ENCODE assay signal across 12 cellular contexts in genomic region chr3:112605285-112605684, GRCh38. TPM values are rescaled to one million over a fixed set of nuclear protein-coding genes. Genes with fewer than 3 reads are reported as not detected.
A peak's percentile ranks its signal among the peaks of the same experiment; 100 is the strongest.
DNase-seq lines count a peak whose midpoint lies in the region; ATAC-seq and TF ChIP-seq lines count a peak whose summit lies in the region.
"Had no signal": no experiment of that assay in that cellular context is flagged by ENCODE, and none has a peak within 500 bp of the region (broad histone marks: within the 10 kb centered on the region; RNA-seq: fewer than 3 reads in every experiment).

No MANE protein-coding gene starts in this region.

- H3K9me3 ChIP-seq in PC-3 (ENCODE audit: low read length) = no peaks in the 10 kb centered on the region

- no peak overlapping the region for H3K27ac ChIP-seq in PC-3 (ENCODE audit: low read length)
- no peak overlapping the region for H3K27ac ChIP-seq in foreskin keratinocyte

- H3K4me2 ChIP-seq in PC-3 (ENCODE audit: low read length) = no peak overlapping the region

- peak; percentile 15 for DNase-seq in activated CD4-positive, alpha-beta memory T cell treated with anti-CD3 and anti-CD28 coated beads for 36 hours
- no peak for DNase-seq in activated CD4-positive, alpha-beta memory T cell treated with anti-CD3 and anti-CD28 coated beads, Interleukin-2, amount 10 ng/mL, durations not matched to agents 7 days and 5 days
- DNase-seq in PC-3 (peak; percentile 35), foreskin keratinocyte (no peak), GM20000 (ENCODE audit: low spot score) (no peak)
- DNase-seq in stimulated activated naive CD8-positive, alpha-beta T cell treated with anti-CD3 and anti-CD28 coated beads, Interleukin-15, amount 100 ng/mL, for 72 hours = peak in 1 of 2 donors; percentile 12
- no peak for DNase-seq in stimulated activated CD4-positive, alpha-beta T cell treated with anti-CD3 and anti-CD28 coated beads, Interleukin-2, amount 100 ng/mL, for 24 hours
- DNase-seq: activated CD4-positive, CD25-positive, alpha-beta regulatory T cell treated with anti-CD3 and anti-CD28 coated beads, Interleukin-2, amount 50 U/mL, for 72 hours; nephron progenitor cell; stimulated activated naive CD4-positive, alpha-beta T cell had no signal

- intact Hi-C loops in activated CD4-positive, alpha-beta memory T cell treated with anti-CD3 and anti-CD28 coated beads for 36 hours (cut with micrococcal nuclease) = no loop called here
- intact Hi-C loops in PC-3 (cut with micrococcal nuclease) = loop anchor here (2.0 kb wide), 1 partner anchor 18 kb away; no protein-coding TSS in a partner anchor

- peaks cover 10% of the 10 kb centered on the region for H3K27me3 Mint-ChIP-seq in activated CD4-positive, alpha-beta memory T cell treated with anti-CD3 and anti-CD28 coated beads for 36 hours
- H3K27me3 Mint-ChIP-seq in activated CD4-positive, alpha-beta memory T cell treated with anti-CD3 and anti-CD28 coated beads, Interleukin-2, amount 10 ng/mL, durations not matched to agents 7 days and 5 days = peaks cover 12% of the 10 kb centered on the region
- H3K27me3 Mint-ChIP-seq in stimulated activated naive CD8-positive, alpha-beta T cell treated with anti-CD3 and anti-CD28 coated beads, Interleukin-15, amount 100 ng/mL, for 72 hours = peaks cover 13% of the 10 kb centered on the region

- CTCF ChIA-PET in activated CD4-positive, alpha-beta memory T cell treated with anti-CD3 and anti-CD28 coated beads for 36 hours (lab: Charles Lee) = interaction anchor here (1.0 kb wide), 1 partner anchor 26 kb away, joined by 3 read pairs; no protein-coding TSS in a partner anchor
- CTCF ChIA-PET in activated CD4-positive, alpha-beta memory T cell treated with anti-CD3 and anti-CD28 coated beads, Interleukin-2, amount 10 ng/mL, durations not matched to agents 7 days and 5 days (lab: Charles Lee) = no interaction called here
- CTCF ChIA-PET in PC-3 (lab: Charles Lee) = no interaction called here

- H3K27me3 ChIP-seq in PC-3 (ENCODE audit: low read length) (no peaks in the 10 kb centered on the region), foreskin keratinocyte (no peaks in the 10 kb centered on the region)

- BruUV-seq in PC-3 (replicated peaks; lab: Mats Ljungman, UMichigan) = no TSS peak

- no peak overlapping the region for H3K9ac ChIP-seq in PC-3 (ENCODE audit: low read length)

- no peak overlapping the region for H3K4me3 ChIP-seq in PC-3 (ENCODE audit: low read length)
- H3K4me3 ChIP-seq: coronary artery had no signal

- H3K27ac Mint-ChIP-seq in activated CD4-positive, alpha-beta memory T cell treated with anti-CD3 and anti-CD28 coated beads for 36 hours = no peak overlapping the region
- H3K27ac Mint-ChIP-seq in activated CD4-positive, alpha-beta memory T cell treated with anti-CD3 and anti-CD28 coated beads, Interleukin-2, amount 10 ng/mL, durations not matched to agents 7 days and 5 days = no peak overlapping the region
- no peak overlapping the region for H3K27ac Mint-ChIP-seq in stimulated activated naive CD8-positive, alpha-beta T cell treated with anti-CD3 and anti-CD28 coated beads, Interleukin-15, amount 100 ng/mL, for 72 hours
- H3K27ac Mint-ChIP-seq: nephron progenitor cell had no signal

- POLR2A ChIA-PET in activated CD4-positive, alpha-beta memory T cell treated with anti-CD3 and anti-CD28 coated beads for 36 hours (lab: Charles Lee) = no interaction called here
- POLR2A ChIA-PET in activated CD4-positive, alpha-beta memory T cell treated with anti-CD3 and anti-CD28 coated beads, Interleukin-2, amount 10 ng/mL, durations not matched to agents 7 days and 5 days (lab: Charles Lee) = no interaction called here
- POLR2A ChIA-PET in PC-3 (lab: Charles Lee; ENCODE audit: unreplicated experiment) = no interaction called here

- no peaks in the 10 kb centered on the region for H3K9me3 Mint-ChIP-seq in activated CD4-positive, alpha-beta memory T cell treated with anti-CD3 and anti-CD28 coated beads for 36 hours
- H3K9me3 Mint-ChIP-seq in activated CD4-positive, alpha-beta memory T cell treated with anti-CD3 and anti-CD28 coated beads, Interleukin-2, amount 10 ng/mL, durations not matched to agents 7 days and 5 days = no peaks in the 10 kb centered on the region
- no peaks in the 10 kb centered on the region for H3K9me3 Mint-ChIP-seq in stimulated activated naive CD8-positive, alpha-beta T cell treated with anti-CD3 and anti-CD28 coated beads, Interleukin-15, amount 100 ng/mL, for 72 hours
- H3K9me3 Mint-ChIP-seq: nephron progenitor cell had no signal

- no peak overlapping the region for H2AFZ ChIP-seq in PC-3 (ENCODE audit: low read length)

- TF ChIP-seq CTCF in PC-3 (conservative IDR thresholded peaks at IDR 0.05; ENCODE audit: low read depth, low read length) (no peak), foreskin keratinocyte (conservative IDR thresholded peaks at IDR 0.05) (no peak), GM20000 (IDR thresholded peaks at IDR 0.05; ENCODE audit: extremely low read depth, missing control alignments) (no peak)

- no peak overlapping the region for H3K4me3 Mint-ChIP-seq in activated CD4-positive, alpha-beta memory T cell treated with anti-CD3 and anti-CD28 coated beads for 36 hours
- no peak overlapping the region for H3K4me3 Mint-ChIP-seq in activated CD4-positive, alpha-beta memory T cell treated with anti-CD3 and anti-CD28 coated beads, Interleukin-2, amount 10 ng/mL, durations not matched to agents 7 days and 5 days
- H3K4me3 Mint-ChIP-seq in stimulated activated naive CD8-positive, alpha-beta T cell treated with anti-CD3 and anti-CD28 coated beads, Interleukin-15, amount 100 ng/mL, for 72 hours = no peak overlapping the region
- H3K4me3 Mint-ChIP-seq: nephron progenitor cell had no signal

- ATAC-seq in PC-3 (no peak; the same call in 1 of the 2 replicates), foreskin keratinocyte (peak; percentile 52), HG03196 (IDR thresholded peaks at IDR 0.05; ENCODE audit: unreplicated experiment) (no peak)
- peak; percentile 72 for ATAC-seq in stimulated activated naive CD8-positive, alpha-beta T cell treated with anti-CD3 and anti-CD28 coated beads, Interleukin-15, amount 100 ng/mL, for 72 hours

- H4K20me1 ChIP-seq in PC-3 (ENCODE audit: low read length) = no peaks in the 10 kb centered on the region

- H3K36me3 Mint-ChIP-seq in activated CD4-positive, alpha-beta memory T cell treated with anti-CD3 and anti-CD28 coated beads for 36 hours = no peaks in the 10 kb centered on the region
- no peaks in the 10 kb centered on the region for H3K36me3 Mint-ChIP-seq in activated CD4-positive, alpha-beta memory T cell treated with anti-CD3 and anti-CD28 coated beads, Interleukin-2, amount 10 ng/mL, durations not matched to agents 7 days and 5 days (ENCODE audit: low read depth)

- no peaks in the 10 kb centered on the region for H3F3A ChIP-seq in PC-3 (ENCODE audit: low read length, unreplicated experiment)

- H3K9me2 ChIP-seq in PC-3 (replicated peaks; ENCODE audit: low read length) = no peaks in the 10 kb centered on the region

- no peaks in the 10 kb centered on the region for H3K36me3 ChIP-seq in PC-3 (ENCODE audit: low read depth, low read length)

- no peaks in the 10 kb centered on the region for H3K79me2 ChIP-seq in PC-3 (ENCODE audit: low read length)

- peaks cover 17% of the 10 kb centered on the region for H3K4me1 Mint-ChIP-seq in activated CD4-positive, alpha-beta memory T cell treated with anti-CD3 and anti-CD28 coated beads for 36 hours (ENCODE audit: low read depth)
- peaks cover 31% of the 10 kb centered on the region for H3K4me1 Mint-ChIP-seq in activated CD4-positive, alpha-beta memory T cell treated with anti-CD3 and anti-CD28 coated beads, Interleukin-2, amount 10 ng/mL, durations not matched to agents 7 days and 5 days
- peaks cover 12% of the 10 kb centered on the region for H3K4me1 Mint-ChIP-seq in stimulated activated naive CD8-positive, alpha-beta T cell treated with anti-CD3 and anti-CD28 coated beads, Interleukin-15, amount 100 ng/mL, for 72 hours

- H3K4me1 ChIP-seq in PC-3 (ENCODE audit: insufficient read depth, low read length) (peaks cover 19% of the 10 kb centered on the region), foreskin keratinocyte (no peaks in the 10 kb centered on the region)

RNA-seq across cellular contexts. Expression of gene CCDC80, which starts 35.7 kb away (rescaled TPM):
- not detected for total RNA-seq in activated CD4-positive, alpha-beta memory T cell treated with anti-CD3 and anti-CD28 coated beads for 36 hours
- total RNA-seq in activated CD4-positive, alpha-beta memory T cell treated with anti-CD3 and anti-CD28 coated beads, Interleukin-2, amount 10 ng/mL, durations not matched to agents 7 days and 5 days = under 1 TPM; 0.25 to 0.40 TPM
- 17.0 and 20.4 TPM in 2 replicates for total RNA-seq in PC-3 (2014; rRNA removed)
- total RNA-seq in foreskin keratinocyte = 24.5 and 25.0 TPM in 2 replicates
- 15.7 and 17.0 TPM in 2 replicates for polyA plus RNA-seq in foreskin keratinocyte

RNA-seq across cellular contexts. Expression of gene SLC35A5, which starts 43.4 kb away (rescaled TPM):
- 10 to 100 TPM; 15.5 to 17.8 TPM for total RNA-seq in activated CD4-positive, alpha-beta memory T cell treated with anti-CD3 and anti-CD28 coated beads for 36 hours
- 10 to 100 TPM; 29.7 TPM for total RNA-seq in activated CD4-positive, alpha-beta memory T cell treated with anti-CD3 and anti-CD28 coated beads, Interleukin-2, amount 10 ng/mL, durations not matched to agents 7 days and 5 days
- total RNA-seq in PC-3 (2014; rRNA removed) = 16.0 and 17.7 TPM in 2 replicates
- total RNA-seq in foreskin keratinocyte = 21.2 and 23.5 TPM in 2 replicates
- polyA plus RNA-seq in foreskin keratinocyte = 7.8 and 10.9 TPM in 2 replicates

RNA-seq across cellular contexts. Expression of gene ATG3, which starts 43.5 kb away (rescaled TPM):
- total RNA-seq in activated CD4-positive, alpha-beta memory T cell treated with anti-CD3 and anti-CD28 coated beads for 36 hours = 10 to 100 TPM; 58.1 to 59.5 TPM
- 10 to 100 TPM; 74.8 to 75.3 TPM for total RNA-seq in activated CD4-positive, alpha-beta memory T cell treated with anti-CD3 and anti-CD28 coated beads, Interleukin-2, amount 10 ng/mL, durations not matched to agents 7 days and 5 days
- 117 and 120 TPM in 2 replicates for total RNA-seq in PC-3 (2014; rRNA removed)
- total RNA-seq in foreskin keratinocyte = 55.4 and 60.6 TPM in 2 replicates
- polyA plus RNA-seq in foreskin keratinocyte = 47.4 and 58.0 TPM in 2 replicates

Comparison
In these comparisons a context has a peak if more than half of its experiments do, and no peak if none do; other contexts are left out.
1. DNase-seq: peak in activated CD4-positive, alpha-beta memory T cell treated with anti-CD3 and anti-CD28 coated beads for 36 hours (single experiment) and PC-3 (single experiment); none in activated CD4-positive, alpha-beta memory T cell treated with anti-CD3 and anti-CD28 coated beads, Interleukin-2, amount 10 ng/mL, durations not matched to agents 7 days and 5 days (single experiment), foreskin keratinocyte (0 of 2), GM20000 (single experiment) and stimulated activated CD4-positive, alpha-beta T cell treated with anti-CD3 and anti-CD28 coated beads, Interleukin-2, amount 100 ng/mL, for 24 hours (0 of 2).
2. ATAC-seq: peak in foreskin keratinocyte (single experiment) and stimulated activated naive CD8-positive, alpha-beta T cell treated with anti-CD3 and anti-CD28 coated beads, Interleukin-15, amount 100 ng/mL, for 72 hours (single experiment); none in PC-3 (single experiment) and HG03196 (single experiment).
3. RNA of gene CCDC80, which starts 35.7 kb away (total RNA-seq): 24.5 to 25.0 TPM in foreskin keratinocyte and 17.0 to 20.4 TPM in PC-3; 0.25 to 0.40 TPM in activated CD4-positive, alpha-beta memory T cell treated with anti-CD3 and anti-CD28 coated beads, Interleukin-2, amount 10 ng/mL, durations not matched to agents 7 days and 5 days and not detected in activated CD4-positive, alpha-beta memory T cell treated with anti-CD3 and anti-CD28 coated beads for 36 hours; every median in the first group is over 10 times any median in the second.